ENCODE assay signal across 18 cellular contexts in genomic region chr10:78025685-78026364, GRCh38. TPM values are rescaled to one million over a fixed set of nuclear protein-coding genes. Genes with fewer than 3 reads are reported as not detected.
DNase-seq lines count a peak whose midpoint lies in the region; ATAC-seq, FAIRE-seq and TF ChIP-seq lines count a peak whose summit lies in the region.
"Had no signal": no experiment of that assay in that cellular context is flagged by ENCODE, and none has a peak within 500 bp of the region (broad histone marks: within the 10 kb centered on the region; RNA-seq: fewer than 3 reads in every experiment).

No MANE protein-coding gene starts in this region.

- peak; percentile 77 for FAIRE-seq in keratinocyte (lab: Jason Lieb, UNC)

- peaks cover 29 to 39% of the 10 kb centered on the region in 2 experiments for H3K36me3 ChIP-seq in keratinocyte (ENCODE audit: control insufficient read depth in 2 of 2, extremely low read depth in 1 of 2, insufficient read depth in 2 of 2, low read length in 2 of 2)

- peaks cover 30% of the 10 kb centered on the region for H3K79me2 ChIP-seq in keratinocyte (ENCODE audit: control insufficient read depth, insufficient read depth, low read length)

- CTCF ChIA-PET in activated CD8-positive, alpha-beta memory T cell treated with anti-CD3 and anti-CD28 coated beads, Interleukin-2, amount 10 ng/mL, durations not matched to agents 7 days and 5 days (lab: Charles Lee), result no interaction called here

- H3K4me1 ChIP-seq in keratinocyte (ENCODE audit: control insufficient read depth, extremely low read depth, insufficient read depth, low read length), result peaks cover 37% of the 10 kb centered on the region

- peaks cover 35% of the 10 kb centered on the region for H3K4me1 Mint-ChIP-seq in activated CD8-positive, alpha-beta memory T cell treated with anti-CD3 and anti-CD28 coated beads, Interleukin-2, amount 10 ng/mL, durations not matched to agents 7 days and 5 days

- no peaks in the 10 kb centered on the region for H3K27me3 ChIP-seq in keratinocyte (ENCODE audit: control insufficient read depth, extremely low read depth, insufficient read depth, low read length)

- H3K36me3 Mint-ChIP-seq in activated CD8-positive, alpha-beta memory T cell treated with anti-CD3 and anti-CD28 coated beads, Interleukin-2, amount 10 ng/mL, durations not matched to agents 7 days and 5 days, result peaks cover 42% of the 10 kb centered on the region

- DNase-seq in AG08396 (ENCODE audit: low spot score), result peak; percentile 45
- peak; percentile 91 for DNase-seq in HT1080 (ENCODE audit: low read depth)
- DNase-seq in astrocyte of the spinal cord (ENCODE audit: low read depth, low spot score), result peak; percentile 74
- DNase-seq in keratinocyte (ENCODE audit: low read depth, low spot score), result no peak
- DNase-seq in activated CD8-positive, alpha-beta memory T cell treated with anti-CD3 and anti-CD28 coated beads for 24 hours, result no peak
- DNase-seq in activated CD8-positive, alpha-beta memory T cell treated with anti-CD3 and anti-CD28 coated beads, Interleukin-2, amount 10 ng/mL, durations not matched to agents 7 days and 5 days, result no peak
- DNase-seq in activated CD4-positive, alpha-beta T cell treated with anti-CD3 and anti-CD28 coated beads for 1 hour, result no peak
- no peak for DNase-seq in NCI-H82 treated with DMSO at 0.1 percent for 48 hours (lab: John Stamatoyannopoulos, UW; ENCODE audit: unreplicated experiment)
- DNase-seq: activated CD8-positive, alpha-beta memory T cell treated with anti-CD3 and anti-CD28 coated beads, Interleukin-2, amount 50 U/mL, for 48 hours; activated naive CD8-positive, alpha-beta T cell treated with anti-CD3 and anti-CD28 coated beads, Interleukin-2, amount 10 ng/mL, durations not matched to agents 7 days and 5 days; cerebellar nuclear complex; NCI-H187 treated with DMSO at 0.1 percent for 48 hours; NCI-H524 treated with DMSO at 0.1 percent for 48 hours; stimulated activated naive CD4-positive, alpha-beta T cell treated with Interleukin-2 at 50 U/mL for 16 hours; T-helper 1 cell had no signal

- peak overlapping the region; percentile 60 for H3K4me2 ChIP-seq in keratinocyte (ENCODE audit: control insufficient read depth, extremely low read depth, insufficient read depth, low read depth, low read length)

- H3K9me1 ChIP-seq in keratinocyte (ENCODE audit: control insufficient read depth, extremely low read depth, insufficient read depth, low read length), result no peaks in the 10 kb centered on the region

- no peaks in the 10 kb centered on the region for H3K9me3 Mint-ChIP-seq in activated CD8-positive, alpha-beta memory T cell treated with anti-CD3 and anti-CD28 coated beads, Interleukin-2, amount 10 ng/mL, durations not matched to agents 7 days and 5 days (ENCODE audit: low read depth)
- H3K9me3 Mint-ChIP-seq: activated naive CD8-positive, alpha-beta T cell treated with anti-CD3 and anti-CD28 coated beads, Interleukin-2, amount 10 ng/mL, durations not matched to agents 7 days and 5 days had no signal

- H4K20me1 ChIP-seq in keratinocyte (ENCODE audit: control insufficient read depth, extremely low read depth, insufficient read depth, low read length), result no peaks in the 10 kb centered on the region

- H2AFZ ChIP-seq in keratinocyte (ENCODE audit: control insufficient read depth, low read length), result peak overlapping the region; percentile 2

- peak overlapping the region; percentile 22 for H3K9ac ChIP-seq in keratinocyte (ENCODE audit: control insufficient read depth, extremely low read depth, insufficient read depth, low read length)

- H3K27ac ChIP-seq in keratinocyte (ENCODE audit: control insufficient read depth, insufficient read depth, low read length), result peak overlapping the region; percentile 71

- ATAC-seq in activated CD8-positive, alpha-beta memory T cell treated with anti-CD3 and anti-CD28 coated beads, Interleukin-2, amount 10 ng/mL, durations not matched to agents 7 days and 5 days, result no peak
- ATAC-seq: activated CD4-positive, CD25-positive, alpha-beta regulatory T cell treated with anti-CD3 and anti-CD28 coated beads, Interleukin-2, amount 50 U/mL, for 24 hours; sciatic nerve had no signal

- H3K27ac Mint-ChIP-seq in activated CD8-positive, alpha-beta memory T cell treated with anti-CD3 and anti-CD28 coated beads, Interleukin-2, amount 10 ng/mL, durations not matched to agents 7 days and 5 days, result no peak overlapping the region
- H3K27ac Mint-ChIP-seq: B cell had no signal

- in situ Hi-C loops in astrocyte of the spinal cord (cut with HindIII; ENCODE audit: low sequenced_read_pairs), result no loop called here

- H3K4me3 Mint-ChIP-seq in activated CD8-positive, alpha-beta memory T cell treated with anti-CD3 and anti-CD28 coated beads, Interleukin-2, amount 10 ng/mL, durations not matched to agents 7 days and 5 days, result no peak overlapping the region
- H3K4me3 Mint-ChIP-seq: activated naive CD8-positive, alpha-beta T cell treated with anti-CD3 and anti-CD28 coated beads, Interleukin-2, amount 10 ng/mL, durations not matched to agents 7 days and 5 days; B cell had no signal

- H3K4me3 ChIP-seq in astrocyte of the spinal cord (ENCODE audit: low read depth, low read length) (no peak overlapping the region), keratinocyte (ENCODE audit: control insufficient read depth in 2 of 3, extremely low read depth in 1 of 3, insufficient read depth in 2 of 3, low read depth in 1 of 3, low read length in 3 of 3) (peak overlapping the region in 1 of 3 experiments; percentile 4)

- no peak for TF ChIP-seq CTCF in astrocyte of the spinal cord (IDR thresholded peaks at IDR 0.05; ENCODE audit: low read depth, low read length)
- no peak for TF ChIP-seq CTCF in keratinocyte (optimal IDR thresholded peaks at IDR 0.05 in 1 of 3, IDR thresholded peaks at IDR 0.05 in 1 of 3, conservative IDR thresholded peaks at IDR 0.05 in 1 of 3; ENCODE audit: extremely low read depth in 1 of 3, insufficient read depth in 2 of 3, low read length in 3 of 3)

- no peaks in the 10 kb centered on the region for H3K27me3 Mint-ChIP-seq in activated CD8-positive, alpha-beta memory T cell treated with anti-CD3 and anti-CD28 coated beads, Interleukin-2, amount 10 ng/mL, durations not matched to agents 7 days and 5 days
- H3K27me3 Mint-ChIP-seq: activated naive CD8-positive, alpha-beta T cell treated with anti-CD3 and anti-CD28 coated beads, Interleukin-2, amount 10 ng/mL, durations not matched to agents 7 days and 5 days; B cell had no signal

- dilution Hi-C loops in keratinocyte (cut with MboI; ENCODE audit: extremely low pct_ligation_motif_present, low sequenced_read_pairs), result no loop called here

- H3K9me3 ChIP-seq in keratinocyte (ENCODE audit: control insufficient read depth, low read depth, low read length), result no peaks in the 10 kb centered on the region

RNA-seq across cellular contexts. Expression of gene POLR3A, which starts 3.5 kb away (rescaled TPM):
- total RNA-seq in HT1080 (2014; rRNA removed; shearing (Covaris generic)), result 12.0 and 15.8 TPM in 2 replicates
- polyA plus RNA-seq in HT1080 (2015; cell fraction: cytosol; rRNA removed), result 14.0 and 16.0 TPM in 2 replicates
- polyA plus RNA-seq in HT1080 (2015; cell fraction: nucleus; rRNA removed), result 44.6 and 46.8 TPM in 2 replicates
- 15.2 to 18.3 TPM (median 15.5 TPM) in 3 replicates for polyA plus RNA-seq in keratinocyte
- 5.4 TPM for polyA plus RNA-seq in keratinocyte (2011; ENCODE audit: low read depth)
- polyA plus RNA-seq in keratinocyte (2011; cell fraction: cytosol; rRNA removed), result 9.0 and 11.2 TPM in 2 replicates
- polyA plus RNA-seq in keratinocyte (2011; cell fraction: nucleus; rRNA removed), result 32.8 and 35.7 TPM in 2 replicates
- polyA plus RNA-seq in keratinocyte (2012; ENCODE audit: low replicate concordance), result 7.7 and 15.1 TPM in 2 replicates
- 18.2 to 38.2 TPM (median 34.2 TPM) in 3 replicates for polyA minus RNA-seq in keratinocyte
- polyA minus RNA-seq in keratinocyte (2011; cell fraction: cytosol; rRNA and poly(A)+ RNA removed), result 22.4 TPM
- 49.5 and 72.4 TPM in 2 replicates for polyA minus RNA-seq in keratinocyte (2011; cell fraction: nucleus; rRNA and poly(A)+ RNA removed)
- total RNA-seq in activated CD8-positive, alpha-beta memory T cell treated with anti-CD3 and anti-CD28 coated beads, Interleukin-2, amount 10 ng/mL, durations not matched to agents 7 days and 5 days, result 10 to 100 TPM; 17.7 to 20.8 TPM

RNA-seq across cellular contexts. Expression of gene RPS24, which starts 7.8 kb away (rescaled TPM):
- total RNA-seq in HT1080 (2014; rRNA removed; shearing (Covaris generic)), result 3,014 and 3,294 TPM in 2 replicates
- 3,386 and 3,470 TPM in 2 replicates for polyA plus RNA-seq in HT1080 (2015; cell fraction: cytosol; rRNA removed)
- 1,287 and 1,300 TPM in 2 replicates for polyA plus RNA-seq in HT1080 (2015; cell fraction: nucleus; rRNA removed)
- polyA plus RNA-seq in keratinocyte, result 3,337 to 5,180 TPM (median 3,738 TPM) in 3 replicates
- 4,182 TPM for polyA plus RNA-seq in keratinocyte (2011; ENCODE audit: low read depth)
- polyA plus RNA-seq in keratinocyte (2011; cell fraction: cytosol; rRNA removed), result 5,378 and 8,384 TPM in 2 replicates
- 1,294 and 1,616 TPM in 2 replicates for polyA plus RNA-seq in keratinocyte (2011; cell fraction: nucleus; rRNA removed)
- 2,864 and 3,442 TPM in 2 replicates for polyA plus RNA-seq in keratinocyte (2012; ENCODE audit: low replicate concordance)
- 292 to 1,305 TPM (median 954 TPM) in 3 replicates for polyA minus RNA-seq in keratinocyte
- polyA minus RNA-seq in keratinocyte (2011; cell fraction: cytosol; rRNA and poly(A)+ RNA removed), result 756 TPM
- 144 and 255 TPM in 2 replicates for polyA minus RNA-seq in keratinocyte (2011; cell fraction: nucleus; rRNA and poly(A)+ RNA removed)
- total RNA-seq in activated CD8-positive, alpha-beta memory T cell treated with anti-CD3 and anti-CD28 coated beads, Interleukin-2, amount 10 ng/mL, durations not matched to agents 7 days and 5 days, result 1,000 to 10,000 TPM; 1,245 to 1,320 TPM

Comparison
In these comparisons a context has a peak if more than half of its experiments do, and no peak if none do; other contexts are left out.
1. DNase-seq: peak in AG08396 (single experiment), HT1080 (single experiment) and astrocyte of the spinal cord (single experiment); none in keratinocyte (single experiment), activated CD8-positive, alpha-beta memory T cell treated with anti-CD3 and anti-CD28 coated beads for 24 hours (single experiment), activated CD8-positive, alpha-beta memory T cell treated with anti-CD3 and anti-CD28 coated beads, Interleukin-2, amount 10 ng/mL, durations not matched to agents 7 days and 5 days (single experiment), activated CD4-positive, alpha-beta T cell treated with anti-CD3 and anti-CD28 coated beads for 1 hour (single experiment) and NCI-H82 treated with DMSO at 0.1 percent for 48 hours (single experiment).